ENCODE assay signal across 1 cellular context in the genomic region with DNA sequence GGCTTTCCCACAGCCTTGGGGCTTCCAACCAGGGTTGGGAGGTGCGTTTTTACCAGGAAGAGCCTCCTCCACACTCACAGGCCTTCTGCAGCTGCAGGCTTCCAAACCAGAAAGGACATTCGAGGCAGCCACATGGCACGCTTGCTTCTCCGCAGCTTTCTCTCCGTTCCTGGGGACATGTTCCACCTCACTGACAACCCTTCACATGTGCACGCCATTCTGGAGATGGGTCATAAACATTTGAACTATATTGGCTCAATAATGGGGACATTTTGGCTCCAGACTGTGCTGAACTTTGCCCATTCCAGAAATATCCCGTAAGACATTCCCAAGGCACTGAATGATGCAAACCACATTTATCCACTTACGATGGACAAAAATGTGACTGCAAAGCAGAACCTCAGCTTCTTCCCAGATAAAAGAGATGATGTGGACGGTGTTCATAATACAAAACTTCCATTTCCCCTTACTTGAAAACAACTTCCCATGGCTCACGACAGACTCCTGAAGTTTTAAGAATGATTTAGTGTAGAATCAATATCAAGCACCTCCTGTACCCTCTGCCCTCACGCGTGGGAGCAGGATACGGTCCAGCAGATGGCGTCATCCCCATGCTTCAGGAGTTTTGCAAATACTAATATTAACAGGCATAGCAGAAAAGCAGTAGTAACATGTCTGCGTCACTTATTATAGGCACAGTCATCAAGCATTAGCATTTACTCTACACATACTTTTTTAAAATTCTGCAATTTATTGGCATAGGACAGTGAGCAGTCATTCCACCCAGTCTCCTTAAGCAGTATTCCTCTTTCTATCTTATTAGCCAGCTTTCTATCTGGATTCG.
TF ChIP-seq lines count a peak whose summit lies in the region.

No MANE protein-coding gene starts in this region.

TF ChIP-seq in IMR-90, 13 proteins besides CTCF, POLR2A, EP300 and RAD21:
- no peak for TF ChIP-seq RCOR1 (IDR thresholded peaks at IDR 0.05; ENCODE audit: insufficient replicate concordance, low read length)
- peak; percentile 27; the same call in 1 of the 2 replicates for TF ChIP-seq SMC3 (IDR thresholded peaks at IDR 0.05; ENCODE audit: low read depth, low read length)
- no peak for TF ChIP-seq MAZ (IDR thresholded peaks at IDR 0.05; ENCODE audit: borderline replicate concordance, low read depth, low read length)
- TF ChIP-seq FOS (IDR thresholded peaks at IDR 0.05; ENCODE audit: low read depth, low read length): no peak
- TF ChIP-seq CHD1 (IDR thresholded peaks at IDR 0.05; ENCODE audit: low read depth, low read length): no peak
- TF ChIP-seq, protein P1, sequence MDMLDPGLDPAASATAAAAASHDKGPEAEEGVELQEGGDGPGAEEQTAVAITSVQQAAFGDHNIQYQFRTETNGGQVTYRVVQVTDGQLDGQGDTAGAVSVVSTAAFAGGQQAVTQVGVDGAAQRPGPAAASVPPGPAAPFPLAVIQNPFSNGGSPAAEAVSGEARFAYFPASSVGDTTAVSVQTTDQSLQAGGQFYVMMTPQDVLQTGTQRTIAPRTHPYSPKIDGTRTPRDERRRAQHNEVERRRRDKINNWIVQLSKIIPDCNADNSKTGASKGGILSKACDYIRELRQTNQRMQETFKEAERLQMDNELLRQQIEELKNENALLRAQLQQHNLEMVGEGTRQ (IDR thresholded peaks at IDR 0.05; ENCODE audit: low read depth, low read length): no peak
- no peak for TF ChIP-seq ELK1 (IDR thresholded peaks at IDR 0.05; ENCODE audit: borderline replicate concordance, low read depth, low read length)
- no peak for TF ChIP-seq RFX5 (IDR thresholded peaks at IDR 0.05; ENCODE audit: low read depth, low read length)
- TF ChIP-seq MXI1 (IDR thresholded peaks at IDR 0.05; ENCODE audit: borderline replicate concordance, low read depth, low read length): no peak
- peak; percentile 24 for TF ChIP-seq BHLHE40 (IDR thresholded peaks at IDR 0.05; ENCODE audit: low read depth, low read length)
- no peak for TF ChIP-seq MAFK (IDR thresholded peaks at IDR 0.05; ENCODE audit: low read depth, low read length)
- no peak for TF ChIP-seq NFE2L2 (IDR thresholded peaks at IDR 0.05; ENCODE audit: low read depth, low read length)
- TF ChIP-seq CEBPB (IDR thresholded peaks at IDR 0.05; ENCODE audit: low read depth, low read length): no peak
TF ChIP-seq in IMR-90: peak in this region for 2.
